17 cellular contexts compared by ENCODE assay signal in genomic region chr18:9067823-9068222, GRCh38.
"Had no signal": no experiment of that assay in that cellular context is flagged by ENCODE, and none has a peak within 500 bp of the region (broad histone marks: within the 10 kb centered on the region; RNA-seq: fewer than 3 reads in every experiment).

No MANE protein-coding gene starts in this region.

- H3K9me3 ChIP-seq: gastrocnemius medialis, stomach, thoracic aorta, uterus had no signal

- FAIRE-seq: astrocyte, colon, keratinocyte had no signal

- H3K27ac ChIP-seq: cardiac muscle cell, gastrocnemius medialis, parathyroid adenoma, stomach, thoracic aorta, uterus had no signal

- H3K4me3 ChIP-seq: cardiac muscle cell, gastrocnemius medialis, stomach, thoracic aorta, uterus had no signal

- H3K9ac ChIP-seq: parathyroid adenoma had no signal

- H3K79me2 ChIP-seq: parathyroid adenoma had no signal

- H3K27me3 ChIP-seq: cardiac muscle cell, gastrocnemius medialis, stomach, uterus had no signal

- ATAC-seq: activated naive CD8-positive, alpha-beta T cell treated with anti-CD3 and anti-CD28 coated beads, Interleukin-2, amount 50 U/mL, for 24 hours; gastrocnemius medialis; left ventricle myocardium superior had no signal

- H3K36me3 ChIP-seq: cardiac muscle cell, gastrocnemius medialis, stomach, thoracic aorta, uterus had no signal

- H3K4me1 ChIP-seq: parathyroid adenoma, stomach, uterus had no signal

- H2AFZ ChIP-seq: parathyroid adenoma had no signal

- DNase-seq: activated CD4-positive, alpha-beta memory T cell treated with anti-CD3 and anti-CD28 coated beads for 36 hours; activated naive CD4-positive, alpha-beta T cell; activated naive CD8-positive, alpha-beta T cell treated with anti-CD3 and anti-CD28 coated beads, Interleukin-2, amount 50 U/mL, for 24 hours; effector CD4-positive, alpha-beta T cell; gastrocnemius medialis; left ventricle myocardium superior; naive B cell; stimulated activated CD4-positive, alpha-beta T cell treated with anti-CD3 and anti-CD28 coated beads, Interleukin-15, amount 100 ng/mL, for 24 hours; stimulated activated CD4-positive, alpha-beta T cell treated with anti-CD3 and anti-CD28 coated beads, Interleukin-4, amount 100 ng/mL, for 4 hours; stomach; uterus had no signal
